ENCODE assay signal across 8 cellular contexts in genomic region chr2:25043241-25043867, GRCh38. TPM values are rescaled to one million over a fixed set of nuclear protein-coding genes. Genes with fewer than 3 reads are reported as not detected.
DNase-seq lines count a peak whose midpoint lies in the region; ATAC-seq and TF ChIP-seq lines count a peak whose summit lies in the region.

No MANE protein-coding gene starts in this region.

- peaks cover 27% of the 10 kb centered on the region for H3K4me1 Mint-ChIP-seq in GM23338
- H3K4me1 Mint-ChIP-seq in stimulated activated memory B cell treated with anti-CD40 and anti-IgM and Interleukin-4, amounts not matched to agents 10 μg/mL and 1 μg/mL and 100 μg/mL, for 72 hours, result peaks cover 37% of the 10 kb centered on the region

- peak overlapping the region; percentile 97 for H2AFZ ChIP-seq in GM23338

- 0 out of 2 replicates have a peak, but pooled peaks cover 5% of the 10 kb centered on the region for H4K20me1 ChIP-seq in GM23338 (replicated peaks; ENCODE audit: insufficient read depth)

- TF ChIP-seq CTCF in GM23338 (conservative IDR thresholded peaks at IDR 0.05; ENCODE audit: low read depth in 2 of 2), result no peak
- no peak for TF ChIP-seq CTCF in kidney epithelial cell (IDR thresholded peaks at IDR 0.05; ENCODE audit: insufficient read depth, low read length, poor library complexity, severe bottlenecking)

- H3K9ac ChIP-seq in adipocyte (ENCODE audit: low read length), result peak overlapping the region; percentile 77

- no peaks in the 10 kb centered on the region for H3K9me3 ChIP-seq in adipocyte (ENCODE audit: control insufficient read depth, low read length)

- H3K36me3 Mint-ChIP-seq in GM23338 (ENCODE audit: low read depth), result no peaks in the 10 kb centered on the region; the same call in 2 of the 3 replicates
- no peaks in the 10 kb centered on the region for H3K36me3 Mint-ChIP-seq in stimulated activated memory B cell treated with anti-CD40 and anti-IgM and Interleukin-4, amounts not matched to agents 10 μg/mL and 1 μg/mL and 100 μg/mL, for 72 hours

- H3K36me3 ChIP-seq in GM23338 (ENCODE audit: insufficient read depth) (no peaks in the 10 kb centered on the region), adipocyte (ENCODE audit: control insufficient read depth, insufficient read depth, low read length, severe bottlenecking) (no peaks in the 10 kb centered on the region), kidney epithelial cell (ENCODE audit: control insufficient read depth, insufficient read depth, low read length) (no peaks in the 10 kb centered on the region)

- H3K27ac ChIP-seq in GM23338 (ENCODE audit: low read depth), result no peak overlapping the region

- H3K9me3 Mint-ChIP-seq in GM23338, result no peaks in the 10 kb centered on the region
- no peaks in the 10 kb centered on the region for H3K9me3 Mint-ChIP-seq in stimulated activated memory B cell treated with anti-CD40 and anti-IgM and Interleukin-4, amounts not matched to agents 10 μg/mL and 1 μg/mL and 100 μg/mL, for 72 hours

- DNase-seq in GM23338 (ENCODE audit: low spot score) (peak; percentile 55), RKO (ENCODE audit: low spot score) (peak; percentile 85), adipocyte (ENCODE audit: low read depth) (peak; percentile 73), kidney epithelial cell (ENCODE audit: low read depth) (peak; percentile 61), D341Med (ENCODE audit: low spot score) (no peak)

- H3K4me3 Mint-ChIP-seq in GM23338, result peak overlapping the region; percentile 76
- H3K4me3 Mint-ChIP-seq in stimulated activated memory B cell treated with anti-CD40 and anti-IgM and Interleukin-4, amounts not matched to agents 10 μg/mL and 1 μg/mL and 100 μg/mL, for 72 hours, result peak overlapping the region; percentile 86

- peaks cover 38% of the 10 kb centered on the region for H3K27me3 Mint-ChIP-seq in GM23338 (ENCODE audit: insufficient read depth, low read depth, poor library complexity)
- peaks cover 65% of the 10 kb centered on the region for H3K27me3 Mint-ChIP-seq in stimulated activated memory B cell treated with anti-CD40 and anti-IgM and Interleukin-4, amounts not matched to agents 10 μg/mL and 1 μg/mL and 100 μg/mL, for 72 hours

- H3K9me2 ChIP-seq in GM23338 (ENCODE audit: insufficient read depth), result no peaks in the 10 kb centered on the region

- no peak overlapping the region for H3K27ac Mint-ChIP-seq in GM23338
- no peak overlapping the region for H3K27ac Mint-ChIP-seq in stimulated activated memory B cell treated with anti-CD40 and anti-IgM and Interleukin-4, amounts not matched to agents 10 μg/mL and 1 μg/mL and 100 μg/mL, for 72 hours

- 0 out of 2 replicates have a peak, but pooled peaks cover 8% of the 10 kb centered on the region for H3K79me2 ChIP-seq in GM23338 (replicated peaks; ENCODE audit: insufficient read depth)

- H3K4me3 ChIP-seq in GM23338 (peak overlapping the region; percentile 89), adipocyte (ENCODE audit: low read length) (peak overlapping the region; percentile 79), kidney epithelial cell (ENCODE audit: low read depth, low read length) (peak overlapping the region; percentile 65)

- H3F3A ChIP-seq in GM23338 (replicated peaks; ENCODE audit: low read depth), result peaks cover 8% of the 10 kb centered on the region; the same call in 1 of the 2 replicates

- peaks cover 11% of the 10 kb centered on the region for H3K4me1 ChIP-seq in GM23338 (ENCODE audit: insufficient read depth)
- peaks cover 18% of the 10 kb centered on the region for H3K4me1 ChIP-seq in adipocyte (ENCODE audit: control insufficient read depth, insufficient read depth, low read length)

- ATAC-seq in GM23338 (peak; percentile 0; the same call in 2 of the 3 replicates), GM21381 (IDR thresholded peaks at IDR 0.05; ENCODE audit: unreplicated experiment) (no peak), HG03460 (IDR thresholded peaks at IDR 0.05; ENCODE audit: unreplicated experiment) (no peak)
- no peak for ATAC-seq in stimulated activated memory B cell treated with anti-CD40 and anti-IgM and Interleukin-4, amounts not matched to agents 10 μg/mL and 1 μg/mL and 100 μg/mL, for 72 hours

- H3K4me2 ChIP-seq in GM23338, result peak overlapping the region; percentile 99

- H3K27me3 ChIP-seq in GM23338 (ENCODE audit: insufficient read depth), result peaks cover 33% of the 10 kb centered on the region
- H3K27me3 ChIP-seq in adipocyte (replicated peaks; ENCODE audit: control insufficient read depth, insufficient read depth, low read length), result peaks cover 3% of the 10 kb centered on the region
- H3K27me3 ChIP-seq in kidney epithelial cell (ENCODE audit: control insufficient read depth, insufficient read depth, low read length), result no peaks in the 10 kb centered on the region

TF ChIP-seq in GM23338, 12 proteins besides CTCF, POLR2A, EP300 and RAD21:
- TF ChIP-seq ZNF331 (CRISPR knock-in tag; IDR thresholded peaks at IDR 0.05; ENCODE audit: low read depth) (peak; percentile 84), EZH2 (IDR thresholded peaks at IDR 0.05; ENCODE audit: low read depth, unreplicated experiment) (no peak), ETS1 (IDR thresholded peaks at IDR 0.05) (no peak), JUNB (IDR thresholded peaks at IDR 0.05; ENCODE audit: unreplicated experiment) (no peak), POLR2AphosphoS5 (IDR thresholded peaks at IDR 0.05; ENCODE audit: low read depth) (no peak)

RNA-seq across cellular contexts. Expression of gene EFR3B, which starts 1.5 kb away (rescaled TPM):
- total RNA-seq in GM23338 (2014; rRNA removed; shearing (Covaris generic)), result 10.7 and 11.8 TPM in 2 replicates
- 2.9 and 3.3 TPM in 2 replicates for polyA plus RNA-seq in GM23338 (2016; fragmentation: Nextera tagmentation; extraction: Ambion mirVana)
- total RNA-seq in kidney epithelial cell, result 2.3 and 3.1 TPM in 2 replicates
